ENCODE assay signal across 2 cellular contexts in the genomic region with DNA sequence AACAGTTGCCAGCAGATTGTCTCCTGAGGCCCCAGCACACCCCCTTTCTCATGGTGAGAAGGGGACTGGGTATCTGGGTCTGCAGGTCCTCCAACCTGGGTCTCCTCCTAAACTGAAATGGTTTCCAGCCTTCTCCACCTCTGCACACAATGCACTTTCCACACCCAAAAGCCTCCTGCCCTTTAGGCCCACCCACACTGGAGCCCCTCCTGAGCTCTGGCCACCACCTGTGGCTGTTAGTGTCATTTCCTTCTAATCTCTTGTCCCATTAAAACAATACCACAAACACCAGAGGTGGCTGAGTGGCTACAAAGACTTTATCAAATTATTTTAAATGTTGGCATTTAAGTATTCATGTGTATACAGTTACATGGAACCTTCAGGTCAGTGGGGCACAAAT.
TF ChIP-seq lines count a peak whose summit lies in the region.

No MANE protein-coding gene starts in this region.

TF ChIP-seq in HEK293, 187 proteins besides CTCF, POLR2A, EP300 and RAD21:
- peak; percentile 67 for TF ChIP-seq SCRT2 (tag by site-specific recombination; IDR thresholded peaks at IDR 0.05)
- no peak for TF ChIP-seq ZNF416 (tag by site-specific recombination; IDR thresholded peaks at IDR 0.05)
- TF ChIP-seq SCRT1 (tag by site-specific recombination; IDR thresholded peaks at IDR 0.05; ENCODE audit: borderline replicate concordance): peak; percentile 44; the same call in 1 of the 2 replicates
- TF ChIP-seq GLIS2 (tag by site-specific recombination; IDR thresholded peaks at IDR 0.05): no peak

TF ChIP-seq in WTC11, 78 proteins besides CTCF, POLR2A, EP300 and RAD21:
- TF ChIP-seq TCF7 (CRISPR knock-in tag; IDR thresholded peaks at IDR 0.05; ENCODE audit: low read depth) (no peak), ZNF396 (CRISPR knock-in tag; IDR thresholded peaks at IDR 0.05; ENCODE audit: borderline replicate concordance) (no peak), ZNF138 (CRISPR knock-in tag; conservative IDR thresholded peaks at IDR 0.05) (no peak), CREB1 (CRISPR knock-in tag; IDR thresholded peaks at IDR 0.05) (no peak), NR1H2 (CRISPR knock-in tag; IDR thresholded peaks at IDR 0.05) (no peak), ATF1 (CRISPR knock-in tag; IDR thresholded peaks at IDR 0.05) (no peak), JUN (CRISPR knock-in tag; IDR thresholded peaks at IDR 0.05) (no peak), RELA (CRISPR knock-in tag; IDR thresholded peaks at IDR 0.05; ENCODE audit: borderline replicate concordance) (no peak), ZBTB21 (CRISPR knock-in tag; IDR thresholded peaks at IDR 0.05; ENCODE audit: borderline replicate concordance) (no peak)
- TF ChIP-seq, protein P1, sequence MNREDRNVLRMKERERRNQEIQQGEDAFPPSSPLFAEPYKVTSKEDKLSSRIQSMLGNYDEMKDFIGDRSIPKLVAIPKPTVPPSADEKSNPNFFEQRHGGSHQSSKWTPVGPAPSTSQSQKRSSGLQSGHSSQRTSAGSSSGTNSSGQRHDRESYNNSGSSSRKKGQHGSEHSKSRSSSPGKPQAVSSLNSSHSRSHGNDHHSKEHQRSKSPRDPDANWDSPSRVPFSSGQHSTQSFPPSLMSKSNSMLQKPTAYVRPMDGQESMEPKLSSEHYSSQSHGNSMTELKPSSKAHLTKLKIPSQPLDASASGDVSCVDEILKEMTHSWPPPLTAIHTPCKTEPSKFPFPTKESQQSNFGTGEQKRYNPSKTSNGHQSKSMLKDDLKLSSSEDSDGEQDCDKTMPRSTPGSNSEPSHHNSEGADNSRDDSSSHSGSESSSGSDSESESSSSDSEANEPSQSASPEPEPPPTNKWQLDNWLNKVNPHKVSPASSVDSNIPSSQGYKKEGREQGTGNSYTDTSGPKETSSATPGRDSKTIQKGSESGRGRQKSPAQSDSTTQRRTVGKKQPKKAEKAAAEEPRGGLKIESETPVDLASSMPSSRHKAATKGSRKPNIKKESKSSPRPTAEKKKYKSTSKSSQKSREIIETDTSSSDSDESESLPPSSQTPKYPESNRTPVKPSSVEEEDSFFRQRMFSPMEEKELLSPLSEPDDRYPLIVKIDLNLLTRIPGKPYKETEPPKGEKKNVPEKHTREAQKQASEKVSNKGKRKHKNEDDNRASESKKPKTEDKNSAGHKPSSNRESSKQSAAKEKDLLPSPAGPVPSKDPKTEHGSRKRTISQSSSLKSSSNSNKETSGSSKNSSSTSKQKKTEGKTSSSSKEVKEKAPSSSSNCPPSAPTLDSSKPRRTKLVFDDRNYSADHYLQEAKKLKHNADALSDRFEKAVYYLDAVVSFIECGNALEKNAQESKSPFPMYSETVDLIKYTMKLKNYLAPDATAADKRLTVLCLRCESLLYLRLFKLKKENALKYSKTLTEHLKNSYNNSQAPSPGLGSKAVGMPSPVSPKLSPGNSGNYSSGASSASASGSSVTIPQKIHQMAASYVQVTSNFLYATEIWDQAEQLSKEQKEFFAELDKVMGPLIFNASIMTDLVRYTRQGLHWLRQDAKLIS (CRISPR knock-in tag; IDR thresholded peaks at IDR 0.05; ENCODE audit: borderline replicate concordance): no peak
- TF ChIP-seq, protein P2, sequence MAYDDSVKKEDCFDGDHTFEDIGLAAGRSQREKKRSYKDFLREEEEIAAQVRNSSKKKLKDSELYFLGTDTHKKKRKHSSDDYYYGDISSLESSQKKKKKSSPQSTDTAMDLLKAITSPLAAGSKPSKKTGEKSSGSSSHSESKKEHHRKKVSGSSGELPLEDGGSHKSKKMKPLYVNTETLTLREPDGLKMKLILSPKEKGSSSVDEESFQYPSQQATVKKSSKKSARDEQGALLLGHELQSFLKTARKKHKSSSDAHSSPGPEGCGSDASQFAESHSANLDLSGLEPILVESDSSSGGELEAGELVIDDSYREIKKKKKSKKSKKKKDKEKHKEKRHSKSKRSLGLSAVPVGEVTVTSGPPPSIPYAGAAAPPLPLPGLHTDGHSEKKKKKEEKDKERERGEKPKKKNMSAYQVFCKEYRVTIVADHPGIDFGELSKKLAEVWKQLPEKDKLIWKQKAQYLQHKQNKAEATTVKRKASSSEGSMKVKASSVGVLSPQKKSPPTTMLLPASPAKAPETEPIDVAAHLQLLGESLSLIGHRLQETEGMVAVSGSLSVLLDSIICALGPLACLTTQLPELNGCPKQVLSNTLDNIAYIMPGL (CRISPR knock-in tag; IDR thresholded peaks at IDR 0.05): no peak
- TF ChIP-seq, protein P3, sequence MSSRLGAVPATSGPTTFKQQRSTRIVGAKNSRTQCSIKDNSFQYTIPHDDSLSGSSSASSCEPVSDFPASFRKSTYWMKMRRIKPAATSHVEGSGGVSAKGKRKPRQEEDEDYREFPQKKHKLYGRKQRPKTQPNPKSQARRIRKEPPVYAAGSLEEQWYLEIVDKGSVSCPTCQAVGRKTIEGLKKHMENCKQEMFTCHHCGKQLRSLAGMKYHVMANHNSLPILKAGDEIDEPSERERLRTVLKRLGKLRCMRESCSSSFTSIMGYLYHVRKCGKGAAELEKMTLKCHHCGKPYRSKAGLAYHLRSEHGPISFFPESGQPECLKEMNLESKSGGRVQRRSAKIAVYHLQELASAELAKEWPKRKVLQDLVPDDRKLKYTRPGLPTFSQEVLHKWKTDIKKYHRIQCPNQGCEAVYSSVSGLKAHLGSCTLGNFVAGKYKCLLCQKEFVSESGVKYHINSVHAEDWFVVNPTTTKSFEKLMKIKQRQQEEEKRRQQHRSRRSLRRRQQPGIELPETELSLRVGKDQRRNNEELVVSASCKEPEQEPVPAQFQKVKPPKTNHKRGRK (CRISPR knock-in tag; IDR thresholded peaks at IDR 0.05; ENCODE audit: borderline replicate concordance): no peak
- TF ChIP-seq, protein P4, sequence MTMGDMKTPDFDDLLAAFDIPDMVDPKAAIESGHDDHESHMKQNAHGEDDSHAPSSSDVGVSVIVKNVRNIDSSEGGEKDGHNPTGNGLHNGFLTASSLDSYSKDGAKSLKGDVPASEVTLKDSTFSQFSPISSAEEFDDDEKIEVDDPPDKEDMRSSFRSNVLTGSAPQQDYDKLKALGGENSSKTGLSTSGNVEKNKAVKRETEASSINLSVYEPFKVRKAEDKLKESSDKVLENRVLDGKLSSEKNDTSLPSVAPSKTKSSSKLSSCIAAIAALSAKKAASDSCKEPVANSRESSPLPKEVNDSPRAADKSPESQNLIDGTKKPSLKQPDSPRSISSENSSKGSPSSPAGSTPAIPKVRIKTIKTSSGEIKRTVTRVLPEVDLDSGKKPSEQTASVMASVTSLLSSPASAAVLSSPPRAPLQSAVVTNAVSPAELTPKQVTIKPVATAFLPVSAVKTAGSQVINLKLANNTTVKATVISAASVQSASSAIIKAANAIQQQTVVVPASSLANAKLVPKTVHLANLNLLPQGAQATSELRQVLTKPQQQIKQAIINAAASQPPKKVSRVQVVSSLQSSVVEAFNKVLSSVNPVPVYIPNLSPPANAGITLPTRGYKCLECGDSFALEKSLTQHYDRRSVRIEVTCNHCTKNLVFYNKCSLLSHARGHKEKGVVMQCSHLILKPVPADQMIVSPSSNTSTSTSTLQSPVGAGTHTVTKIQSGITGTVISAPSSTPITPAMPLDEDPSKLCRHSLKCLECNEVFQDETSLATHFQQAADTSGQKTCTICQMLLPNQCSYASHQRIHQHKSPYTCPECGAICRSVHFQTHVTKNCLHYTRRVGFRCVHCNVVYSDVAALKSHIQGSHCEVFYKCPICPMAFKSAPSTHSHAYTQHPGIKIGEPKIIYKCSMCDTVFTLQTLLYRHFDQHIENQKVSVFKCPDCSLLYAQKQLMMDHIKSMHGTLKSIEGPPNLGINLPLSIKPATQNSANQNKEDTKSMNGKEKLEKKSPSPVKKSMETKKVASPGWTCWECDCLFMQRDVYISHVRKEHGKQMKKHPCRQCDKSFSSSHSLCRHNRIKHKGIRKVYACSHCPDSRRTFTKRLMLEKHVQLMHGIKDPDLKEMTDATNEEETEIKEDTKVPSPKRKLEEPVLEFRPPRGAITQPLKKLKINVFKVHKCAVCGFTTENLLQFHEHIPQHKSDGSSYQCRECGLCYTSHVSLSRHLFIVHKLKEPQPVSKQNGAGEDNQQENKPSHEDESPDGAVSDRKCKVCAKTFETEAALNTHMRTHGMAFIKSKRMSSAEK (CRISPR knock-in tag; IDR thresholded peaks at IDR 0.05; ENCODE audit: borderline replicate concordance): no peak
